ENCODE assay signal across 15 cellular contexts in genomic region chr1:212489284-212489859, GRCh38. TPM values are rescaled to one million over a fixed set of nuclear protein-coding genes. Genes with fewer than 3 reads are reported as not detected.
DNase-seq lines count a peak whose midpoint lies in the region; ATAC-seq and TF ChIP-seq lines count a peak whose summit lies in the region.
"Had no signal": no experiment of that assay in that cellular context is flagged by ENCODE, and none has a peak within 500 bp of the region (broad histone marks: within the 10 kb centered on the region; RNA-seq: fewer than 3 reads in every experiment).

No MANE protein-coding gene starts in this region.

- 84 to 97% (median 96%) methylated on average over 4 of the region's 4 CpGs for WGBS in stomach, 5 donors

- H3K27me3 Mint-ChIP-seq in nephron progenitor cell (ENCODE audit: low read depth, poor library complexity) = peaks cover 19% of the 10 kb centered on the region
- no peaks in the 10 kb centered on the region for H3K27me3 Mint-ChIP-seq in activated naive CD4-positive, alpha-beta T cell treated with anti-CD3 and anti-CD28 coated beads for 36 hours (ENCODE audit: low read depth)

- no peak for TF ChIP-seq EP300 in stomach (IDR thresholded peaks at IDR 0.05)

- TF ChIP-seq CTCF in C4-2B (conservative IDR thresholded peaks at IDR 0.05) (no peak), dorsolateral prefrontal cortex (IDR thresholded peaks at IDR 0.05 in 54 of 56, conservative IDR thresholded peaks at IDR 0.05 in 2 of 56; ENCODE audit: low read depth in 1 of 56, partially characterized antibody in 56 of 56) (no peak), stomach (IDR thresholded peaks at IDR 0.05) (no peak), nephron progenitor cell (IDR thresholded peaks at IDR 0.05) (no peak)

- H3K36me3 Mint-ChIP-seq in nephron progenitor cell (ENCODE audit: low read depth) = no peaks in the 10 kb centered on the region
- no peaks in the 10 kb centered on the region for H3K36me3 Mint-ChIP-seq in activated naive CD4-positive, alpha-beta T cell treated with anti-CD3 and anti-CD28 coated beads for 36 hours (ENCODE audit: low read depth)
- H3K36me3 Mint-ChIP-seq: activated naive CD4-positive, alpha-beta T cell treated with anti-CD3 and anti-CD28 coated beads, Interleukin-2, amount 50 U/mL, for 72 hours; naive B cell had no signal

- H3K36me3 ChIP-seq in SJCRH30 (no peaks in the 10 kb centered on the region), stomach (no peaks in the 10 kb centered on the region)

- no peak overlapping the region for H3K27ac Mint-ChIP-seq in nephron progenitor cell
- H3K27ac Mint-ChIP-seq in activated naive CD4-positive, alpha-beta T cell treated with anti-CD3 and anti-CD28 coated beads for 36 hours = no peak overlapping the region
- H3K27ac Mint-ChIP-seq: activated naive CD4-positive, alpha-beta T cell treated with anti-CD3 and anti-CD28 coated beads, Interleukin-2, amount 50 U/mL, for 72 hours; HFFc6; IgD-negative memory B cell; naive B cell; T-helper 2 cell treated with Interferon-gamma antibody and Interleukin-4, amounts not matched to agents 5 μg/mL and 100 μg/mL, for 36 hours had no signal

- DNase-seq in SJCRH30 (peak; percentile 54 to 61), dorsolateral prefrontal cortex (no peak), stomach (no peak), nephron progenitor cell (no peak)
- DNase-seq in activated naive CD4-positive, alpha-beta T cell treated with anti-CD3 and anti-CD28 coated beads for 36 hours = no peak
- DNase-seq: activated CD8-positive, alpha-beta memory T cell treated with anti-CD3 and anti-CD28 coated beads, Interleukin-2, amount 50 U/mL, for 4 hours; HFFc6; naive B cell; NCI-H1092 treated with DMSO at 0.1 percent for 48 hours had no signal

- H3K9me3 ChIP-seq in SJCRH30 (replicated peaks) (no peaks in the 10 kb centered on the region), stomach (no peaks in the 10 kb centered on the region)

- TF ChIP-seq POLR2A in stomach (IDR thresholded peaks at IDR 0.05) = no peak

- H3K4me3 Mint-ChIP-seq in nephron progenitor cell = no peak overlapping the region
- H3K4me3 Mint-ChIP-seq in activated naive CD4-positive, alpha-beta T cell treated with anti-CD3 and anti-CD28 coated beads for 36 hours = no peak overlapping the region
- H3K4me3 Mint-ChIP-seq: HFFc6; IgD-negative memory B cell; naive B cell; T-helper 2 cell treated with Interferon-gamma antibody and Interleukin-4, amounts not matched to agents 5 μg/mL and 100 μg/mL, for 36 hours had no signal

- peaks cover 43% of the 10 kb centered on the region for H3K4me1 Mint-ChIP-seq in nephron progenitor cell
- H3K4me1 Mint-ChIP-seq in activated naive CD4-positive, alpha-beta T cell treated with anti-CD3 and anti-CD28 coated beads for 36 hours (ENCODE audit: low read depth) = no peaks in the 10 kb centered on the region
- H3K4me1 Mint-ChIP-seq: naive B cell had no signal

- ATAC-seq in HG03139 (IDR thresholded peaks at IDR 0.05; ENCODE audit: unreplicated experiment) (no peak), HG03354 (IDR thresholded peaks at IDR 0.05; ENCODE audit: poor library complexity, severe bottlenecking, unreplicated experiment) (no peak)

- H3K4me3 ChIP-seq in SJCRH30 (no peak overlapping the region), dorsolateral prefrontal cortex (no peak overlapping the region), stomach (no peak overlapping the region)

- intact Hi-C loops in dorsolateral prefrontal cortex (cut with DNase I) (no loop called here), stomach (cut with DNase I; ENCODE audit: low total_unique reads) (no loop called here)
- intact Hi-C loops in activated naive CD4-positive, alpha-beta T cell treated with anti-CD3 and anti-CD28 coated beads for 36 hours (cut with micrococcal nuclease) = no loop called here

- peak overlapping the region; percentile 70 for H3K27ac ChIP-seq in C4-2B
- peak overlapping the region; percentile 2; the same call in 1 of the 2 replicates for H3K27ac ChIP-seq in SJCRH30
- peak overlapping the region; percentile 18 to 90 (median 80) for H3K27ac ChIP-seq in dorsolateral prefrontal cortex
- peak overlapping the region in 3 of 5 donors; percentile 25 to 58 (median 44) for H3K27ac ChIP-seq in stomach

- H3K9me3 Mint-ChIP-seq in nephron progenitor cell = no peaks in the 10 kb centered on the region
- no peaks in the 10 kb centered on the region for H3K9me3 Mint-ChIP-seq in activated naive CD4-positive, alpha-beta T cell treated with anti-CD3 and anti-CD28 coated beads for 36 hours
- H3K9me3 Mint-ChIP-seq: activated naive CD4-positive, alpha-beta T cell treated with anti-CD3 and anti-CD28 coated beads, Interleukin-2, amount 50 U/mL, for 72 hours; HFFc6; IgD-negative memory B cell; naive B cell; T-helper 2 cell treated with Interferon-gamma antibody and Interleukin-4, amounts not matched to agents 5 μg/mL and 100 μg/mL, for 36 hours had no signal

- no peaks in the 10 kb centered on the region for H3K27me3 ChIP-seq in SJCRH30
- no peaks in the 10 kb centered on the region for H3K27me3 ChIP-seq in dorsolateral prefrontal cortex
- no peaks in the 10 kb centered on the region for H3K27me3 ChIP-seq in stomach

- CTCF ChIA-PET in activated naive CD4-positive, alpha-beta T cell treated with anti-CD3 and anti-CD28 coated beads for 36 hours (lab: Charles Lee) = interaction anchor here (1.2 kb wide), 2 partner anchors 12 to 175 kb away, joined by 3 to 6 read pairs; no protein-coding TSS in a partner anchor

- H3K4me1 ChIP-seq in SJCRH30 (peaks cover 38% of the 10 kb centered on the region), stomach (peaks cover 9 to 32% (median 16%) of the 10 kb centered on the region in 4 donors)

RNA-seq across cellular contexts. Expression of gene NENF, which starts 56.7 kb away (rescaled TPM):
- 65.7 and 74.0 TPM in 2 replicates for total RNA-seq in SJCRH30 (2014; rRNA removed; shearing (Covaris generic))
- 100 to 1,000 TPM in 3 of 120 experiments, 10 to 100 TPM in 117; 43.3 to 144 (median 67.5) TPM for total RNA-seq in dorsolateral prefrontal cortex
- total RNA-seq in stomach = 10 to 100 TPM in 4 of 5 donors, 1 to 10 TPM in 1; 6.4 to 40.6 (median 35.1) TPM
- 10 to 100 TPM; 71.1 to 96.5 (median 95.1) TPM for polyA plus RNA-seq in stomach
- 10 to 100 TPM; 27.0 to 30.9 TPM for total RNA-seq in activated naive CD4-positive, alpha-beta T cell treated with anti-CD3 and anti-CD28 coated beads for 36 hours

Comparison
In these comparisons a context has a peak if more than half of its experiments do, and no peak if none do; other contexts are left out.
1. H3K27ac ChIP-seq: peak in every context shown above with its lines; median percentile 80 in dorsolateral prefrontal cortex; 70 in C4-2B; 44 in stomach; 2 in SJCRH30.
2. DNase-seq: peak in SJCRH30 (2 of 2); none in dorsolateral prefrontal cortex (0 of 10), stomach (single experiment), nephron progenitor cell (single experiment) and activated naive CD4-positive, alpha-beta T cell treated with anti-CD3 and anti-CD28 coated beads for 36 hours (single experiment).